9 cellular contexts compared by ENCODE assay signal in genomic region chr7:26397326-26397725, GRCh38.
A peak's percentile ranks its signal among the peaks of the same experiment; 100 is the strongest.
DNase-seq lines count a peak whose midpoint lies in the region; ATAC-seq lines count a peak whose summit lies in the region.
"Had no signal": no experiment of that assay in that cellular context is flagged by ENCODE, and none has a peak within 500 bp of the region (broad histone marks: within the 10 kb centered on the region; RNA-seq: fewer than 3 reads in every experiment).

No MANE protein-coding gene starts in this region.

- H3K27ac ChIP-seq in substantia nigra (ENCODE audit: low read depth, low read length, poor library complexity, severe bottlenecking) = no peak overlapping the region

- peaks cover 14% of the 10 kb centered on the region for H3K4me1 Mint-ChIP-seq in activated CD4-positive, alpha-beta memory T cell treated with anti-CD3 and anti-CD28 coated beads, Interleukin-2, amount 10 ng/mL, durations not matched to agents 7 days and 5 days
- H3K4me1 Mint-ChIP-seq in activated CD4-positive, alpha-beta memory T cell treated with anti-CD3 and anti-CD28 coated beads for 36 hours (ENCODE audit: low read depth) = peaks cover 13% of the 10 kb centered on the region
- peaks cover 11% of the 10 kb centered on the region for H3K4me1 Mint-ChIP-seq in T-helper 17 cell
- H3K4me1 Mint-ChIP-seq in activated T-helper 1 cell treated with anti-CD3 and anti-CD28 coated beads, Interleukin-12 subunit alpha, Interleukin-12 subunit beta, Interleukin-2, Interleukin-4 antibody, amounts not matched to agents 30 ng/mL and 10 ng/mL and 1 ng/mL, durations not matched to agents 14 hours and 24 hours and 36 hours (ENCODE audit: low read depth) = peaks cover 13% of the 10 kb centered on the region

- H3K36me3 Mint-ChIP-seq in activated CD4-positive, alpha-beta memory T cell treated with anti-CD3 and anti-CD28 coated beads, Interleukin-2, amount 10 ng/mL, durations not matched to agents 7 days and 5 days (ENCODE audit: low read depth) = no peaks in the 10 kb centered on the region
- no peaks in the 10 kb centered on the region for H3K36me3 Mint-ChIP-seq in activated CD4-positive, alpha-beta memory T cell treated with anti-CD3 and anti-CD28 coated beads for 36 hours
- peaks cover 3% of the 10 kb centered on the region for H3K36me3 Mint-ChIP-seq in T-helper 17 cell (ENCODE audit: low read depth)
- no peaks in the 10 kb centered on the region for H3K36me3 Mint-ChIP-seq in activated T-helper 1 cell treated with anti-CD3 and anti-CD28 coated beads, Interleukin-12 subunit alpha, Interleukin-12 subunit beta, Interleukin-2, Interleukin-4 antibody, amounts not matched to agents 30 ng/mL and 10 ng/mL and 1 ng/mL, durations not matched to agents 14 hours and 24 hours and 36 hours (ENCODE audit: low read depth)

- peak overlapping the region; percentile 59 for H3K4me3 Mint-ChIP-seq in activated CD4-positive, alpha-beta memory T cell treated with anti-CD3 and anti-CD28 coated beads, Interleukin-2, amount 10 ng/mL, durations not matched to agents 7 days and 5 days
- H3K4me3 Mint-ChIP-seq in activated CD4-positive, alpha-beta memory T cell treated with anti-CD3 and anti-CD28 coated beads for 36 hours = no peak overlapping the region
- peak overlapping the region; percentile 84 for H3K4me3 Mint-ChIP-seq in T-helper 17 cell
- H3K4me3 Mint-ChIP-seq in activated T-helper 1 cell treated with anti-CD3 and anti-CD28 coated beads, Interleukin-12 subunit alpha, Interleukin-12 subunit beta, Interleukin-2, Interleukin-4 antibody, amounts not matched to agents 30 ng/mL and 10 ng/mL and 1 ng/mL, durations not matched to agents 14 hours and 24 hours and 36 hours = no peak overlapping the region

- CTCF ChIA-PET in activated CD4-positive, alpha-beta memory T cell treated with anti-CD3 and anti-CD28 coated beads, Interleukin-2, amount 10 ng/mL, durations not matched to agents 7 days and 5 days (lab: Charles Lee) = interaction anchor here (1.6 to 1.8 kb wide), 2 partner anchors 8 to 27 kb away, joined by 5 to 7 read pairs; no protein-coding TSS in a partner anchor
- CTCF ChIA-PET in activated CD4-positive, alpha-beta memory T cell treated with anti-CD3 and anti-CD28 coated beads for 36 hours (lab: Charles Lee) = interaction anchor here (1.7 kb wide), 1 partner anchor 27 kb away, joined by 4 read pairs; no protein-coding TSS in a partner anchor

- no peak for ATAC-seq in T-helper 17 cell

- no peak for DNase-seq in activated CD4-positive, alpha-beta memory T cell treated with anti-CD3 and anti-CD28 coated beads, Interleukin-2, amount 10 ng/mL, durations not matched to agents 7 days and 5 days
- DNase-seq in activated CD4-positive, alpha-beta memory T cell treated with anti-CD3 and anti-CD28 coated beads for 36 hours = no peak
- DNase-seq in T-helper 17 cell (no peak), left kidney (ENCODE audit: low read depth, low spot score) (peak; percentile 60), substantia nigra (lab: John Stamatoyannopoulos, UW) (peak in 27 of 49 donors; percentile 2 to 67 (median 19)), KBM-7 (no peak), cortex of kidney (lab: John Stamatoyannopoulos, UW) (no peak)
- DNase-seq in activated T-helper 1 cell treated with anti-CD3 and anti-CD28 coated beads, Interleukin-12 subunit alpha, Interleukin-12 subunit beta, Interleukin-2, Interleukin-4 antibody, amounts not matched to agents 30 ng/mL and 10 ng/mL and 1 ng/mL, durations not matched to agents 14 hours and 24 hours and 36 hours (ENCODE audit: low spot score) = no peak
- DNase-seq: NCI-H1105 had no signal

- in situ Hi-C loops in KBM-7 (cut with MboI; ENCODE audit: low pct_unique_long_range_greater_than_20kb, low sequenced_read_pairs) = loop anchor here (10.0 kb wide), 1 partner anchor 267 kb away; no protein-coding TSS in a partner anchor

- H3K9me3 Mint-ChIP-seq in activated CD4-positive, alpha-beta memory T cell treated with anti-CD3 and anti-CD28 coated beads, Interleukin-2, amount 10 ng/mL, durations not matched to agents 7 days and 5 days = no peaks in the 10 kb centered on the region
- no peaks in the 10 kb centered on the region for H3K9me3 Mint-ChIP-seq in activated CD4-positive, alpha-beta memory T cell treated with anti-CD3 and anti-CD28 coated beads for 36 hours
- H3K9me3 Mint-ChIP-seq in activated T-helper 1 cell treated with anti-CD3 and anti-CD28 coated beads, Interleukin-12 subunit alpha, Interleukin-12 subunit beta, Interleukin-2, Interleukin-4 antibody, amounts not matched to agents 30 ng/mL and 10 ng/mL and 1 ng/mL, durations not matched to agents 14 hours and 24 hours and 36 hours = no peaks in the 10 kb centered on the region

- no peak overlapping the region for H3K27ac Mint-ChIP-seq in activated CD4-positive, alpha-beta memory T cell treated with anti-CD3 and anti-CD28 coated beads, Interleukin-2, amount 10 ng/mL, durations not matched to agents 7 days and 5 days
- no peak overlapping the region for H3K27ac Mint-ChIP-seq in activated CD4-positive, alpha-beta memory T cell treated with anti-CD3 and anti-CD28 coated beads for 36 hours
- no peak overlapping the region for H3K27ac Mint-ChIP-seq in T-helper 17 cell
- H3K27ac Mint-ChIP-seq in activated T-helper 1 cell treated with anti-CD3 and anti-CD28 coated beads, Interleukin-12 subunit alpha, Interleukin-12 subunit beta, Interleukin-2, Interleukin-4 antibody, amounts not matched to agents 30 ng/mL and 10 ng/mL and 1 ng/mL, durations not matched to agents 14 hours and 24 hours and 36 hours = no peak overlapping the region

- intact Hi-C loops in activated CD4-positive, alpha-beta memory T cell treated with anti-CD3 and anti-CD28 coated beads for 36 hours (cut with micrococcal nuclease) = no loop called here
- intact Hi-C loops in activated T-helper 1 cell treated with anti-CD3 and anti-CD28 coated beads, Interleukin-12 subunit alpha, Interleukin-12 subunit beta, Interleukin-2, Interleukin-4 antibody, amounts not matched to agents 30 ng/mL and 10 ng/mL and 1 ng/mL, durations not matched to agents 14 hours and 24 hours and 36 hours (cut with micrococcal nuclease) = no loop called here

- POLR2A ChIA-PET in activated CD4-positive, alpha-beta memory T cell treated with anti-CD3 and anti-CD28 coated beads, Interleukin-2, amount 10 ng/mL, durations not matched to agents 7 days and 5 days (lab: Charles Lee) = no interaction called here
- POLR2A ChIA-PET in activated CD4-positive, alpha-beta memory T cell treated with anti-CD3 and anti-CD28 coated beads for 36 hours (lab: Charles Lee) = no interaction called here

- H3K9me3 ChIP-seq in T-helper 17 cell (ENCODE audit: control insufficient read depth, low read length, poor library complexity, severe bottlenecking) = no peaks in the 10 kb centered on the region

- H3K27me3 Mint-ChIP-seq in activated CD4-positive, alpha-beta memory T cell treated with anti-CD3 and anti-CD28 coated beads, Interleukin-2, amount 10 ng/mL, durations not matched to agents 7 days and 5 days = peaks cover 55% of the 10 kb centered on the region
- peaks cover 48% of the 10 kb centered on the region for H3K27me3 Mint-ChIP-seq in activated CD4-positive, alpha-beta memory T cell treated with anti-CD3 and anti-CD28 coated beads for 36 hours
- peaks cover 58% of the 10 kb centered on the region for H3K27me3 Mint-ChIP-seq in T-helper 17 cell
- H3K27me3 Mint-ChIP-seq in activated T-helper 1 cell treated with anti-CD3 and anti-CD28 coated beads, Interleukin-12 subunit alpha, Interleukin-12 subunit beta, Interleukin-2, Interleukin-4 antibody, amounts not matched to agents 30 ng/mL and 10 ng/mL and 1 ng/mL, durations not matched to agents 14 hours and 24 hours and 36 hours (ENCODE audit: insufficient read depth) = peaks cover 61% of the 10 kb centered on the region

Comparison
In these comparisons a context has a peak if more than half of its experiments do, and no peak if none do; other contexts are left out.
1. H3K4me3 Mint-ChIP-seq: peak in activated CD4-positive, alpha-beta memory T cell treated with anti-CD3 and anti-CD28 coated beads, Interleukin-2, amount 10 ng/mL, durations not matched to agents 7 days and 5 days (single experiment) and T-helper 17 cell (single experiment); none in activated CD4-positive, alpha-beta memory T cell treated with anti-CD3 and anti-CD28 coated beads for 36 hours (single experiment) and activated T-helper 1 cell treated with anti-CD3 and anti-CD28 coated beads, Interleukin-12 subunit alpha, Interleukin-12 subunit beta, Interleukin-2, Interleukin-4 antibody, amounts not matched to agents 30 ng/mL and 10 ng/mL and 1 ng/mL, durations not matched to agents 14 hours and 24 hours and 36 hours (single experiment).
2. DNase-seq: peak in left kidney (single experiment) and substantia nigra (27 of 49); none in activated CD4-positive, alpha-beta memory T cell treated with anti-CD3 and anti-CD28 coated beads, Interleukin-2, amount 10 ng/mL, durations not matched to agents 7 days and 5 days (single experiment), activated CD4-positive, alpha-beta memory T cell treated with anti-CD3 and anti-CD28 coated beads for 36 hours (single experiment), T-helper 17 cell (0 of 3), KBM-7 (single experiment), activated T-helper 1 cell treated with anti-CD3 and anti-CD28 coated beads, Interleukin-12 subunit alpha, Interleukin-12 subunit beta, Interleukin-2, Interleukin-4 antibody, amounts not matched to agents 30 ng/mL and 10 ng/mL and 1 ng/mL, durations not matched to agents 14 hours and 24 hours and 36 hours (single experiment) and cortex of kidney (single experiment).